In the genomic region with DNA sequence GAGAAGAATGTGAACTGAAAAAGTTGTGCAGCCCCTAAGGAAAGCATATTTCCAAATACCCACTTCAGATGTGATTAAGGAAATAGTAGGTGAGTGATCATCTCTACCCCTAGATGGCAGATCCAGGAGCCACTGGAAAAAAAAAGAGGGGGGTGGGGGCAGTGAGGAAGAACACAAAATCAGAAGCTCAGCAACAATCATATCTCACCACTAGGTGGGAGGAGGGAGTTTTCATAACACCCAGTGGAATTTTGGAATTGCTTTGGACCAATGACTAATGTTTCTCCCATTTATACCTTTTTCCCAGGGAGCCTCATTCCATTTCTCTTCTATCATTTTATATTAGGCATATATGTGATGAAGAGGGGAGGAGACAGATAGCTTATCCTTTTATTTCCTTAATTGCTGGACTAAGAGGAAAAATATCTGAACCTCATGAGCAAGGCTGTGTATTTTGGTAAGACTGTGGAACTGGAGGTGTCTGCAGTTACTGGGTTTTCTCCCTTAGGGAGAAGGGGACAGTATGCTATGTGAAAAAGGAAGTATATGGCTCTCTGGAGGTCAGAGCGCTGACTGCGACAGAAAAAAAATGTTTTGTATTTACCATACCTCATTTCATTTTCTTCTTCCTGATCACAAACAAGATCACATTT, we compare ENCODE assay signal across 10 cellular contexts.
A peak's percentile ranks its signal among the peaks of the same experiment; 100 is the strongest.
DNase-seq lines count a peak whose midpoint lies in the region; ATAC-seq and TF ChIP-seq lines count a peak whose summit lies in the region.
"Had no signal": no experiment of that assay in that cellular context is flagged by ENCODE, and none has a peak within 500 bp of the region (broad histone marks: within the 10 kb centered on the region; RNA-seq: fewer than 3 reads in every experiment).

No MANE protein-coding gene starts in this region.

- 96% methylated on average over 2 of the region's 2 CpGs for WGBS in smooth muscle cell (ENCODE audit: low lambda C conversion rate)

- H3K79me2 ChIP-seq in smooth muscle cell (ENCODE audit: low read depth), result no peaks in the 10 kb centered on the region

- H3K4me2 ChIP-seq in smooth muscle cell, result no peak overlapping the region

- H3K9ac ChIP-seq in smooth muscle cell (ENCODE audit: low read depth), result no peak overlapping the region

- no peaks in the 10 kb centered on the region for H3K9me3 ChIP-seq in smooth muscle cell (replicated peaks; ENCODE audit: low read depth)

- no peaks in the 10 kb centered on the region for H3F3A ChIP-seq in smooth muscle cell (ENCODE audit: low read depth)

- H3K4me1 ChIP-seq in smooth muscle cell (ENCODE audit: low read depth), result no peaks in the 10 kb centered on the region

- TF ChIP-seq CTCF in smooth muscle cell (IDR thresholded peaks at IDR 0.05; ENCODE audit: borderline replicate concordance, insufficient read depth, poor library complexity, severe bottlenecking), result peak; percentile 38

- DNase-seq in SKM-1 treated with dmso at 0.1 percent for 144 hours (lab: John Stamatoyannopoulos, UW; ENCODE audit: unreplicated experiment), result peak; percentile 8
- no peak for DNase-seq in SKM-1 (lab: John Stamatoyannopoulos, UW; ENCODE audit: unreplicated experiment)
- DNase-seq in M059J (ENCODE audit: low read depth), result peak; percentile 49
- DNase-seq in cerebellar cortex (ENCODE audit: low spot score), result peak; percentile 75
- no peak for DNase-seq in smooth muscle cell (lab: John Stamatoyannopoulos, UW; ENCODE audit: unreplicated experiment)
- DNase-seq: activated naive CD8-positive, alpha-beta T cell treated with anti-CD3 and anti-CD28 coated beads, Interleukin-2, amount 10 ng/mL, durations not matched to agents 7 days and 5 days had no signal

- ATAC-seq in GM18519 (IDR thresholded peaks at IDR 0.05; ENCODE audit: low FRiP score, unreplicated experiment), result no peak
- no peak for ATAC-seq in GM21390 (IDR thresholded peaks at IDR 0.05; ENCODE audit: unreplicated experiment)
- no peak for ATAC-seq in GM18502 (IDR thresholded peaks at IDR 0.05; ENCODE audit: poor library complexity, unreplicated experiment)
- ATAC-seq: Right ventricle myocardium inferior had no signal

- H3K27me3 ChIP-seq in smooth muscle cell (ENCODE audit: low read depth), result peaks cover 4% of the 10 kb centered on the region

- H4K20me1 ChIP-seq in smooth muscle cell (ENCODE audit: low read depth), result no peaks in the 10 kb centered on the region

- no peaks in the 10 kb centered on the region for H3K36me3 ChIP-seq in smooth muscle cell (ENCODE audit: low read depth)

- no peak overlapping the region for H2AFZ ChIP-seq in smooth muscle cell (ENCODE audit: low read depth)

- H3K4me3 ChIP-seq in smooth muscle cell, result no peak overlapping the region

- H3K27ac ChIP-seq in smooth muscle cell (ENCODE audit: low read depth), result no peak overlapping the region

Comparison
In these comparisons a context has a peak if more than half of its experiments do, and no peak if none do; other contexts are left out.
1. DNase-seq: peak in SKM-1 treated with dmso at 0.1 percent for 144 hours (single experiment), M059J (single experiment) and cerebellar cortex (single experiment); none in SKM-1 (single experiment) and smooth muscle cell (single experiment).